8 cellular contexts compared by ENCODE assay signal in the genomic region with DNA sequence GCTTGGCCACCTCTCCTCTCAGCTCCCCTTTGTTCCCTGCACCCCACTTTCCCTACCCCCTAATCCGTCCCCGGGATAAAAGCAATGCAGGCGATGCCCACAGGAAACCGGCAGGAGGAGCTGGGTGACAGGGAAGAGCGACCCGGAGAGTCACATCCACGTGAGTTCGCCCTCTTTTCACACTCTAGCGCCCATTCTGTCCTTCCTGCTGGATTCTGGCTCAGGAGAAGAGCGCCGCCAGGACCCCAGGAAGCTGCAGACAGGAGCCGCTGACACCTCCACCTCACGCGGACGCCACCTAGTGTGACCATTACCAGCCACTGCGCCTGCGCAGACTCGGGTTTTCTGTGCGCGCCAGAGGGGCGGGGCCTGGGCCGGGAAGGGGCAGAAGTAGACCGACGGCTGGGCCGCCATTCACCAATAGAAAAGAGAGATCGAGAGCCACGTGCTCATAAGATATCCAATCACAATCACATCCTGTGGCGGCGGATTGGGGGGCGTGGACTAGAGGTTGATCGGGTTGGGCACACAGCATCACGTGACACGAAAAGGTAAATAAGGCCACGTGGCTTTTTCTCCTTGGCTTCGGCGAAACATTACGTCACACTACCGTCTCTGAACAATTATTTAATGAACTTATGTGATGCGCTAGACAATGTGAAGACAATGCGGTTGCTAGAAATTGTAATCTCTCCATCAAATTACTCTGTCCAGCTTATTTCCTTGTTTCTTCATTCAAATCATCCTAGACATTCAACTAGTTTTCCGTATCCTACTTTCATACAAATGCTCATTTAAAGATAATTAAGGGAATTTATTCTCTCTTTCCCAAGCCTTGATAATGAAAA. TPM values are rescaled to one million over a fixed set of nuclear protein-coding genes. Genes with fewer than 3 reads are reported as not detected.
DNase-seq lines count a peak whose midpoint lies in the region; ATAC-seq, FAIRE-seq and TF ChIP-seq lines count a peak whose summit lies in the region.

No MANE protein-coding gene starts in this region.

- DNase-seq in Daoy (ENCODE audit: low read depth) = peak; percentile 100
- DNase-seq in Karpas-422 = peak; percentile 100
- DNase-seq in RCC 7860 (ENCODE audit: low spot score) = peak; percentile 99
- DNase-seq in activated T-helper 1 cell treated with anti-CD3 and anti-CD28 coated beads, Interleukin-2, amount 50 U/mL, for 16 hours (ENCODE audit: low read depth in 1 of 2, low spot score in 1 of 2) = peak; percentile 99 to 100
- DNase-seq in fibroblast of lung (ENCODE audit: low read depth in 2 of 2) = peak; percentile 99
- DNase-seq in naive thymus-derived CD4-positive, alpha-beta T cell = peak; percentile 100
- peak; percentile 99 for DNase-seq in stimulated activated naive B cell treated with anti-CD40 and anti-IgM and Interleukin-4, amounts not matched to agents 10 μg/mL and 1 μg/mL and 100 μg/mL, for 72 hours

- H3K27me3 Mint-ChIP-seq in naive thymus-derived CD4-positive, alpha-beta T cell = peaks cover 0 to 4% (median 0%) of the 10 kb centered on the region in 5 donors
- H3K27me3 Mint-ChIP-seq in stimulated activated naive B cell treated with anti-CD40 and anti-IgM and Interleukin-4, amounts not matched to agents 10 μg/mL and 1 μg/mL and 100 μg/mL, for 72 hours = peaks cover 6 to 9% of the 10 kb centered on the region in 2 donors

- H3K9me3 ChIP-seq in Karpas-422 (ENCODE audit: low read length) (no peaks in the 10 kb centered on the region), fibroblast of lung (ENCODE audit: control insufficient read depth, insufficient read depth, low read depth, low read length) (no peaks in the 10 kb centered on the region)
- H3K9me3 ChIP-seq in naive thymus-derived CD4-positive, alpha-beta T cell (ENCODE audit: control insufficient read depth in 2 of 3, low read length in 3 of 3) = no peaks in the 10 kb centered on the region

- H3K4me3 Mint-ChIP-seq in naive thymus-derived CD4-positive, alpha-beta T cell = peak overlapping the region; percentile 86 to 95 (median 93)
- peak overlapping the region; percentile 90 to 93 for H3K4me3 Mint-ChIP-seq in stimulated activated naive B cell treated with anti-CD40 and anti-IgM and Interleukin-4, amounts not matched to agents 10 μg/mL and 1 μg/mL and 100 μg/mL, for 72 hours

- intact Hi-C loops in naive thymus-derived CD4-positive, alpha-beta T cell (cut with micrococcal nuclease) = loop anchor here (1.0 to 5.0 kb wide), 16 partner anchors 8 to 699 kb away; a partner anchor contains a TSS

- CTCF ChIA-PET in naive thymus-derived CD4-positive, alpha-beta T cell (lab: Charles Lee) = interaction anchor here (0.6 to 1.5 kb wide), 5 partner anchors 8 to 89 kb away, joined by 3 to 5 read pairs (median 4); a partner anchor contains a TSS

- H3K4me1 Mint-ChIP-seq in naive thymus-derived CD4-positive, alpha-beta T cell = peaks cover 4 to 16% (median 14%) of the 10 kb centered on the region in 7 donors
- H3K4me1 Mint-ChIP-seq in stimulated activated naive B cell treated with anti-CD40 and anti-IgM and Interleukin-4, amounts not matched to agents 10 μg/mL and 1 μg/mL and 100 μg/mL, for 72 hours = peaks cover 6 to 11% of the 10 kb centered on the region in 2 donors

- peak overlapping the region; percentile 69 for H3K4me2 ChIP-seq in Karpas-422 (ENCODE audit: low read depth, low read length, poor library complexity, severe bottlenecking)
- peak overlapping the region; percentile 65 for H3K4me2 ChIP-seq in fibroblast of lung (ENCODE audit: extremely low read depth, insufficient read depth, low read length)

- H3K4me1 ChIP-seq in Karpas-422 (ENCODE audit: low read length) (peaks cover 11% of the 10 kb centered on the region), fibroblast of lung (ENCODE audit: control insufficient read depth, extremely low read depth, insufficient read depth, low read length) (peaks cover 3% of the 10 kb centered on the region)
- H3K4me1 ChIP-seq in naive thymus-derived CD4-positive, alpha-beta T cell (ENCODE audit: control insufficient read depth in 2 of 2, insufficient read depth in 2 of 2, low read length in 2 of 2) = peaks cover 5 to 10% of the 10 kb centered on the region in 2 donors

- peaks cover 0 to 1% (median 0%) of the 10 kb centered on the region in 5 donors for H3K36me3 Mint-ChIP-seq in naive thymus-derived CD4-positive, alpha-beta T cell
- H3K36me3 Mint-ChIP-seq in stimulated activated naive B cell treated with anti-CD40 and anti-IgM and Interleukin-4, amounts not matched to agents 10 μg/mL and 1 μg/mL and 100 μg/mL, for 72 hours = no peaks in the 10 kb centered on the region

- H3K9ac ChIP-seq in Karpas-422 (ENCODE audit: low read length) = peak overlapping the region; percentile 65
- peak overlapping the region; percentile 28 for H3K9ac ChIP-seq in fibroblast of lung (ENCODE audit: insufficient read depth, low read length)

- peaks cover 0 to 2% (median 0%) of the 10 kb centered on the region in 11 donors for H3K9me3 Mint-ChIP-seq in naive thymus-derived CD4-positive, alpha-beta T cell
- no peaks in the 10 kb centered on the region for H3K9me3 Mint-ChIP-seq in stimulated activated naive B cell treated with anti-CD40 and anti-IgM and Interleukin-4, amounts not matched to agents 10 μg/mL and 1 μg/mL and 100 μg/mL, for 72 hours

- FAIRE-seq in RCC 7860 (lab: Jason Lieb, UNC) = peak; percentile 94

- H2AFZ ChIP-seq in Karpas-422 (ENCODE audit: low read length) (peak overlapping the region; percentile 72), fibroblast of lung (ENCODE audit: low read length) (peak overlapping the region; percentile 63)

- H3K27me3 ChIP-seq in Karpas-422 (ENCODE audit: low read length) (no peaks in the 10 kb centered on the region), fibroblast of lung (ENCODE audit: control insufficient read depth, insufficient read depth, low read length) (peaks cover 10% of the 10 kb centered on the region)
- no peaks in the 10 kb centered on the region for H3K27me3 ChIP-seq in naive thymus-derived CD4-positive, alpha-beta T cell (ENCODE audit: control insufficient read depth in 2 of 2, insufficient read depth in 2 of 2, low read length in 2 of 2)

- peak overlapping the region; percentile 85 to 99 (median 98) for H3K27ac Mint-ChIP-seq in naive thymus-derived CD4-positive, alpha-beta T cell
- H3K27ac Mint-ChIP-seq in stimulated activated naive B cell treated with anti-CD40 and anti-IgM and Interleukin-4, amounts not matched to agents 10 μg/mL and 1 μg/mL and 100 μg/mL, for 72 hours = peak overlapping the region; percentile 98

- H3K27ac ChIP-seq in Karpas-422 (ENCODE audit: low read length) (no peak overlapping the region), fibroblast of lung (ENCODE audit: insufficient read depth, low read length) (peak overlapping the region; percentile 39)
- peak overlapping the region; percentile 87 for H3K27ac ChIP-seq in naive thymus-derived CD4-positive, alpha-beta T cell (ENCODE audit: low read depth, low read length)

- H3K4me3 ChIP-seq in Karpas-422 (ENCODE audit: low read length) = peak overlapping the region; percentile 61
- peak overlapping the region; percentile 18 to 89 (median 56) for H3K4me3 ChIP-seq in fibroblast of lung (replicated peaks in 1 of 4; ENCODE audit: control extremely low read depth in 1 of 4, insufficient read depth in 1 of 4, low read depth in 3 of 4, low read length in 4 of 4)
- H3K4me3 ChIP-seq in naive thymus-derived CD4-positive, alpha-beta T cell (ENCODE audit: low read length) = peak overlapping the region; percentile 81

- H4K20me1 ChIP-seq in Karpas-422 (ENCODE audit: insufficient read depth, low read depth, low read length) = no peaks in the 10 kb centered on the region
- H4K20me1 ChIP-seq in fibroblast of lung (ENCODE audit: control insufficient read depth, extremely low read depth, insufficient read depth, low read length) = no peaks in the 10 kb centered on the region

- ATAC-seq in GM21825 (IDR thresholded peaks at IDR 0.05; ENCODE audit: unreplicated experiment) = peak; percentile 98
- peak; percentile 100 for ATAC-seq in naive thymus-derived CD4-positive, alpha-beta T cell
- peak; percentile 100 for ATAC-seq in stimulated activated naive B cell treated with anti-CD40 and anti-IgM and Interleukin-4, amounts not matched to agents 10 μg/mL and 1 μg/mL and 100 μg/mL, for 72 hours (replicated peaks)

- peak; percentile 76 to 78 for TF ChIP-seq CTCF in fibroblast of lung (conservative IDR thresholded peaks at IDR 0.05 in 1 of 2, IDR thresholded peaks at IDR 0.05 in 1 of 2; ENCODE audit: low read depth in 1 of 2, low read length in 2 of 2)

- H3K9me2 ChIP-seq in Karpas-422 (replicated peaks; ENCODE audit: insufficient read depth, low read length) = no peaks in the 10 kb centered on the region

- no peaks in the 10 kb centered on the region for H3K36me3 ChIP-seq in Karpas-422 (ENCODE audit: insufficient read depth, low read length)
- no peaks in the 10 kb centered on the region for H3K36me3 ChIP-seq in fibroblast of lung (ENCODE audit: control insufficient read depth, insufficient read depth, low read length)
- no peaks in the 10 kb centered on the region for H3K36me3 ChIP-seq in naive thymus-derived CD4-positive, alpha-beta T cell (ENCODE audit: control insufficient read depth in 2 of 3, insufficient read depth in 3 of 3, low read length in 3 of 3)

- H3K79me2 ChIP-seq in Karpas-422 (ENCODE audit: low read length) = no peaks in the 10 kb centered on the region
- H3K79me2 ChIP-seq in fibroblast of lung (ENCODE audit: control insufficient read depth, insufficient read depth, low read length) = no peaks in the 10 kb centered on the region

- POLR2A ChIA-PET in naive thymus-derived CD4-positive, alpha-beta T cell (lab: Charles Lee) = interaction anchor here (0.6 to 5.6 kb wide), 10 partner anchors 9 to 264 kb away, joined by 3 to 63 read pairs (median 6); a partner anchor contains a TSS

RNA-seq across cellular contexts. Expression of a gene that starts 10.1 kb away (rescaled TPM):
- not detected in 2 replicates for total RNA-seq in Daoy (2014; rRNA removed; shearing (Covaris generic))
- not detected in 2 replicates for total RNA-seq in Karpas-422 (2014; rRNA removed; shearing (Covaris generic); ENCODE audit: low replicate concordance)
- total RNA-seq in fibroblast of lung = 0.51 TPM in 1 of 2 replicates, not detected in the other
- 0.20 TPM in 1 of 2 replicates, not detected in the other for polyA plus RNA-seq in fibroblast of lung
- 0.28 TPM in 1 of 2 replicates, not detected in the other for polyA plus RNA-seq in fibroblast of lung (2012)
- polyA minus RNA-seq in fibroblast of lung (ENCODE audit: low replicate concordance) = not detected in 2 replicates
- total RNA-seq in naive thymus-derived CD4-positive, alpha-beta T cell = 1 to 10 TPM in 1 of 5 experiments, not detected in 4; 1.5 TPM
- under 1 TPM in 1 of 2 donors, not detected in 1; 0.92 TPM for polyA plus RNA-seq in naive thymus-derived CD4-positive, alpha-beta T cell

RNA-seq across cellular contexts. Expression of a gene that starts 15.4 kb away (rescaled TPM):
- total RNA-seq in Daoy (2014; rRNA removed; shearing (Covaris generic)) = 1.8 and 5.6 TPM in 2 replicates
- total RNA-seq in Karpas-422 (2014; rRNA removed; shearing (Covaris generic); ENCODE audit: low replicate concordance) = 0.54 and 0.67 TPM in 2 replicates
- total RNA-seq in fibroblast of lung = 2.3 and 2.5 TPM in 2 replicates
- 0.53 and 1.2 TPM in 2 replicates for polyA plus RNA-seq in fibroblast of lung
- polyA plus RNA-seq in fibroblast of lung (2012) = 0.70 and 1.2 TPM in 2 replicates
- polyA minus RNA-seq in fibroblast of lung (ENCODE audit: low replicate concordance) = not detected in 2 replicates
- 1 to 10 TPM; 1.6 to 6.0 (median 4.0) TPM for total RNA-seq in naive thymus-derived CD4-positive, alpha-beta T cell
- polyA plus RNA-seq in naive thymus-derived CD4-positive, alpha-beta T cell = 1 to 10 TPM; 3.1 TPM

RNA-seq across cellular contexts. Expression of a gene that starts 24.4 kb away (rescaled TPM):
- under 0.01 TPM in 2 replicates for total RNA-seq in Daoy (2014; rRNA removed; shearing (Covaris generic))
- under 0.01 TPM in 2 replicates for total RNA-seq in Karpas-422 (2014; rRNA removed; shearing (Covaris generic); ENCODE audit: low replicate concordance)
- total RNA-seq in fibroblast of lung = under 0.01 TPM in 2 replicates
- not detected in 2 replicates for polyA plus RNA-seq in fibroblast of lung
- 194 and 235 TPM in 2 replicates for polyA plus RNA-seq in fibroblast of lung (2012)
- polyA minus RNA-seq in fibroblast of lung (ENCODE audit: low replicate concordance) = under 0.01 TPM in 2 replicates
- 1,000 to 10,000 TPM in 3 of 5 experiments, 100 to 1,000 TPM in 2; 319 to 3,107 (median 1,510) TPM for total RNA-seq in naive thymus-derived CD4-positive, alpha-beta T cell
- not detected for polyA plus RNA-seq in naive thymus-derived CD4-positive, alpha-beta T cell

RNA-seq across cellular contexts. Expression of a gene that starts 25.8 kb away (rescaled TPM):
- under 0.01 TPM in 2 replicates for total RNA-seq in Daoy (2014; rRNA removed; shearing (Covaris generic))
- total RNA-seq in Karpas-422 (2014; rRNA removed; shearing (Covaris generic); ENCODE audit: low replicate concordance) = under 0.01 TPM in 2 replicates
- total RNA-seq in fibroblast of lung = under 0.01 TPM in 2 replicates
- under 0.01 TPM in 1 of 2 replicates, not detected in the other for polyA plus RNA-seq in fibroblast of lung
- 55.5 and 161 TPM in 2 replicates for polyA plus RNA-seq in fibroblast of lung (2012)
- polyA minus RNA-seq in fibroblast of lung (ENCODE audit: low replicate concordance) = under 0.01 TPM in 2 replicates
- total RNA-seq in naive thymus-derived CD4-positive, alpha-beta T cell = over 10,000 TPM in 2 of 5 experiments, 1,000 to 10,000 TPM in 3; 3,296 to 19,276 (median 7,985) TPM
- polyA plus RNA-seq in naive thymus-derived CD4-positive, alpha-beta T cell = not detected

RNA-seq across cellular contexts. Expression of a gene that starts 51.5 kb away (rescaled TPM):
- total RNA-seq in Daoy (2014; rRNA removed; shearing (Covaris generic)) = 0.33 and 3.1 TPM in 2 replicates
- not detected in 2 replicates for total RNA-seq in Karpas-422 (2014; rRNA removed; shearing (Covaris generic); ENCODE audit: low replicate concordance)
- under 0.01 TPM in 1 of 2 replicates, not detected in the other for total RNA-seq in fibroblast of lung
- not detected in 2 replicates for polyA plus RNA-seq in fibroblast of lung
- polyA plus RNA-seq in fibroblast of lung (2012) = 0.06 TPM in 1 of 2 replicates, not detected in the other
- 0.11 and 0.16 TPM in 2 replicates for polyA minus RNA-seq in fibroblast of lung (ENCODE audit: low replicate concordance)
- not detected for total RNA-seq in naive thymus-derived CD4-positive, alpha-beta T cell
- polyA plus RNA-seq in naive thymus-derived CD4-positive, alpha-beta T cell = not detected

Comparison
In these comparisons a context has a peak if more than half of its experiments do, and no peak if none do; other contexts are left out.
1. RNA of a gene that starts 24.4 kb away (total RNA-seq): 319 to 3,107 TPM in naive thymus-derived CD4-positive, alpha-beta T cell; under 0.01 TPM in Daoy, under 0.01 TPM in Karpas-422 and under 0.01 TPM in fibroblast of lung; every median in the first group is over 100 times any median in the second.
2. Peak in every context shown above with its lines, with median percentiles within 50 percentile points of each other: DNase-seq, ATAC-seq and H3K4me3 ChIP-seq.